Comparison of ENCODE assay signal across 14 cellular contexts in the genomic region with DNA sequence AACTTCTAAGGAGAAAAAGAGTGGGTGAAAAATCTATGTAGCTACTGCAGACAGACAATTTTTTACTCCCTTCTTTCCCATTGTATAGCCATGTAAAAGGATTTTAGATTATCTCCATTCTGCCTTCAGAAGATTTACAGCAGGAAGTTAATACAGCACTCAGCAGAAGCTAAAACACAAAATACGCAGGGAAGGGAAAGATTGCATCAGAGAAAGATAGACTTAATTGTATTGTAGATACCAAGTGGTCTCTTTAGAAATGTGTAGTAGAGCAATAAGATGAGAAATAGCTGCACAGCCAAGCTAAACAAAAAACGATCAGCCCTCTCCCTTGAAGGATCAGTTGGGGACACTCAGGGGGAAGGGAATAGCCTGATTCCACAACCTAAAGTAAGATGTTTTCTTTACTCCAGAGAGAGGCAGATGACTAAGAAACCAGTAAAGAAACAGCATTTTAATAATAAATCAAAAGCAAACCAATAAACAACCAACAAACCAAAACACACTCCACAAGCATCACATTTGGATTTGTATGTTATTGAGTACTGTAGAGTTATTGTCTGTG.
"Had no signal": no experiment of that assay in that cellular context is flagged by ENCODE, and none has a peak within 500 bp of the region (broad histone marks: within the 10 kb centered on the region; RNA-seq: fewer than 3 reads in every experiment).

No MANE protein-coding gene starts in this region.

- H3K27me3 Mint-ChIP-seq: activated CD4-positive, alpha-beta T cell treated with anti-CD3 and anti-CD28 coated beads for 36 hours had no signal

- H3K27me3 ChIP-seq: neutrophil, uterus had no signal

- H3K27ac ChIP-seq: coronary artery, neutrophil, skin epidermis, uterus had no signal

- H3K4me3 Mint-ChIP-seq: activated CD4-positive, alpha-beta T cell treated with anti-CD3 and anti-CD28 coated beads for 36 hours; activated CD8-positive, alpha-beta T cell treated with anti-CD3 and anti-CD28 coated beads for 36 hours; activated T-helper 1 cell treated with anti-CD3 and anti-CD28 coated beads, Interleukin-12 subunit alpha, Interleukin-12 subunit beta, Interleukin-2, Interleukin-4 antibody, amounts not matched to agents 30 ng/mL and 10 ng/mL and 1 ng/mL, durations not matched to agents 14 hours and 24 hours and 36 hours had no signal

- H3K9me3 Mint-ChIP-seq: activated CD8-positive, alpha-beta T cell treated with anti-CD3 and anti-CD28 coated beads for 36 hours; activated T-helper 1 cell treated with anti-CD3 and anti-CD28 coated beads, Interleukin-12 subunit alpha, Interleukin-12 subunit beta, Interleukin-2, Interleukin-4 antibody, amounts not matched to agents 30 ng/mL and 10 ng/mL and 1 ng/mL, durations not matched to agents 14 hours and 24 hours and 36 hours had no signal

- H3K27ac Mint-ChIP-seq: activated CD4-positive, alpha-beta T cell treated with anti-CD3 and anti-CD28 coated beads for 36 hours; activated CD8-positive, alpha-beta T cell treated with anti-CD3 and anti-CD28 coated beads for 36 hours; activated T-helper 1 cell treated with anti-CD3 and anti-CD28 coated beads, Interleukin-12 subunit alpha, Interleukin-12 subunit beta, Interleukin-2, Interleukin-4 antibody, amounts not matched to agents 30 ng/mL and 10 ng/mL and 1 ng/mL, durations not matched to agents 14 hours and 24 hours and 36 hours had no signal

- H3K9me3 ChIP-seq: neutrophil, uterus had no signal

- H3K4me1 Mint-ChIP-seq: activated CD4-positive, alpha-beta T cell treated with anti-CD3 and anti-CD28 coated beads for 36 hours had no signal

- ATAC-seq: activated CD4-positive, alpha-beta T cell treated with anti-CD3 and anti-CD28 coated beads for 36 hours; activated CD8-positive, alpha-beta T cell treated with anti-CD3 and anti-CD28 coated beads for 36 hours; left ventricle myocardium superior had no signal

- H3K4me3 ChIP-seq: coronary artery, skin epidermis, uterus had no signal

- H3K36me3 ChIP-seq: neutrophil, uterus had no signal

- H3K4me1 ChIP-seq: uterus had no signal

- DNase-seq: activated CD4-positive, alpha-beta T cell treated with anti-CD3 and anti-CD28 coated beads for 36 hours; activated CD8-positive, alpha-beta T cell treated with anti-CD3 and anti-CD28 coated beads for 36 hours; activated naive CD4-positive, alpha-beta T cell treated with Interleukin-2 at 50 U/mL for 16 hours; caudate nucleus; effector memory CD4-positive, alpha-beta T cell; kidney; left ventricle myocardium superior; posterior cingulate gyrus; T1000; uterus had no signal
